22 cellular contexts compared by ENCODE assay signal in the genomic region with DNA sequence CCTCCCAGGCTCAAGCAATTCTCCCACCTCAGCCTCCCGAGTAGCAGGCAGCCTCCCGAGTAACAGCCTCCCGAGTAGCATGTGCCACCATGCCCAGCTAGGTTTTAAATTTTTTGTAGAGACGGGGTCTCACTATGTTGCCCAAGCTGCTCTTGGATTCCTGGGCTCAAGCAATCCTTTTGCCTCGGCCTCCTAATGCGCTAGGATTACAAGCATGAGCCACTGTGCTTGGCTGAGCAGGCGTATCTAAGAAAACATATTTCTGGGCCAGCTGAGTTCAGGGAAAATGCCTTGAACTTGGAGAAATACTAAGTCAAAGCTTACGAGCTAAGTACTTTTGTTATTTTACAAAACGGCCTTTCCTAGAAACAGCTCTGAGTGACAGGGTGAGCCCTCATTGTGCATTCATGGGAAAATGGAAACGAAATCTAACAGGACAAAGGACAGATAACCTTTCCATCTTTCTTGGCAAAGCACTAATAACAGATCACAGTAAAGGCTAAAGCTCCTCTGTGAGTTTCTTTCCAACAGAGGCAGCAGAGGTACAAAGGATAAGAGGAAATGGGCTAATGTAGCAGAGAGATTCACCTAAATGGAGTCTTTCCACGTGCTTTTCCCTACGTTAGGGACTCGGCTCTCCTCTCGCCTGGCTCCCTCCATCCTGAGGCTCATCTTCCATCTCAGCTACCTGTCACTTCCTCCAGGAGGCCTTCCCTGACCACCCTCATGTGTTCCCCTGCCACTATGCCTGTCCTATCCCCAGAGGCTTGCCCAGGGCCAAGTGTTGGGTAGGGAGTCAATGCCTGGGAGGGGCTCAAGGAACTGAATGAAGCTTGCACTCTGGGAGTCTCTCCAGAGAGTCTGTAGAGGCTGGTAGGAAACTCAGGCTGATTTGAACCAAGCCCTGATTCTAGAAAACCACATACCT. TPM values are rescaled to one million over a fixed set of nuclear protein-coding genes. Genes with fewer than 3 reads are reported as not detected.
"Had no signal": no experiment of that assay in that cellular context is flagged by ENCODE, and none has a peak within 500 bp of the region (broad histone marks: within the 10 kb centered on the region; RNA-seq: fewer than 3 reads in every experiment).

No MANE protein-coding gene starts in this region.

- H3K4me1 Mint-ChIP-seq: activated B cell treated with CpG ODN at 0.5 μM for 24 hours had no signal

- ATAC-seq: left lung, sciatic nerve, T-helper 17 cell, upper lobe of right lung had no signal

- FAIRE-seq: keratinocyte, small intestine had no signal

- H3K4me1 ChIP-seq: left lung, parathyroid adenoma, upper lobe of right lung had no signal

- DNase-seq: activated B cell treated with CpG ODN at 0.5 μM for 24 hours; activated CD4-positive, alpha-beta T cell treated with anti-CD3 and anti-CD28 coated beads, Interleukin-2, amount 50 U/mL, for 4 hours; activated gamma-delta T cell treated with Interleukin-2 at 50 U/mL for 16 hours; aorta; foreskin fibroblast; small intestine; stimulated activated naive B cell treated with anti-CD40 and anti-IgM and Interleukin-4, amounts not matched to agents 10 μg/mL and 1 μg/mL and 100 μg/mL, for 72 hours; SW 1271; T-helper 17 cell; upper lobe of right lung had no signal

- H3K27ac ChIP-seq: left lung, parathyroid adenoma, thoracic aorta, upper lobe of right lung had no signal

- H3K4me3 Mint-ChIP-seq: activated B cell treated with CpG ODN at 0.5 μM for 24 hours; activated naive CD4-positive, alpha-beta T cell treated with anti-CD3 and anti-CD28 coated beads, Interleukin-2, amount 50 U/mL, for 24 hours; brain; natural killer cell treated with Interleukin-12 subunit alpha and Interleukin-12 subunit beta and Interleukin-15 and Interleukin-18, amount 100 ng/mL, for 72 hours; stimulated activated naive B cell treated with anti-CD40 and anti-IgM and Interleukin-4, amounts not matched to agents 10 μg/mL and 1 μg/mL and 100 μg/mL, for 72 hours; T-helper 17 cell had no signal

- H3K9me3 ChIP-seq: left lung, thoracic aorta, upper lobe of right lung had no signal

- H3K4me3 ChIP-seq: left lung, thoracic aorta, upper lobe of right lung had no signal

- H3K36me3 ChIP-seq: left lung, thoracic aorta, upper lobe of right lung had no signal

- H3K9me3 Mint-ChIP-seq: activated naive CD4-positive, alpha-beta T cell treated with anti-CD3 and anti-CD28 coated beads, Interleukin-2, amount 50 U/mL, for 24 hours; natural killer cell treated with Interleukin-12 subunit alpha and Interleukin-12 subunit beta and Interleukin-15 and Interleukin-18, amount 100 ng/mL, for 72 hours had no signal

- H3K36me3 Mint-ChIP-seq: activated naive CD4-positive, alpha-beta T cell treated with anti-CD3 and anti-CD28 coated beads, Interleukin-2, amount 50 U/mL, for 24 hours; brain; natural killer cell treated with Interleukin-12 subunit alpha and Interleukin-12 subunit beta and Interleukin-15 and Interleukin-18, amount 100 ng/mL, for 72 hours had no signal

- H3K27me3 Mint-ChIP-seq: activated naive CD4-positive, alpha-beta T cell treated with anti-CD3 and anti-CD28 coated beads, Interleukin-2, amount 50 U/mL, for 24 hours; T-helper 17 cell had no signal

RNA-seq across cellular contexts. Expression of a gene that starts 24.9 kb away (rescaled TPM):
- total RNA-seq: activated B cell treated with CpG ODN at 0.5 μM for 24 hours; aorta; cardiac septum; chondrocyte; epithelial cell of proximal tubule; mammary epithelial cell; natural killer cell treated with Interleukin-12 subunit alpha and Interleukin-12 subunit beta and Interleukin-15 and Interleukin-18, amount 100 ng/mL, for 72 hours; sciatic nerve; thoracic aorta; upper lobe of right lung had no signal
- polyA plus RNA-seq: aorta, keratinocyte, mammary epithelial cell had no signal

RNA-seq across cellular contexts. Expression of a gene that starts 27.1 kb away (rescaled TPM):
- total RNA-seq: activated B cell treated with CpG ODN at 0.5 μM for 24 hours, chondrocyte, epithelial cell of proximal tubule, mammary epithelial cell had no signal
- polyA plus RNA-seq: aorta, keratinocyte, mammary epithelial cell had no signal
